15 cellular contexts compared by ENCODE assay signal in the genomic region with DNA sequence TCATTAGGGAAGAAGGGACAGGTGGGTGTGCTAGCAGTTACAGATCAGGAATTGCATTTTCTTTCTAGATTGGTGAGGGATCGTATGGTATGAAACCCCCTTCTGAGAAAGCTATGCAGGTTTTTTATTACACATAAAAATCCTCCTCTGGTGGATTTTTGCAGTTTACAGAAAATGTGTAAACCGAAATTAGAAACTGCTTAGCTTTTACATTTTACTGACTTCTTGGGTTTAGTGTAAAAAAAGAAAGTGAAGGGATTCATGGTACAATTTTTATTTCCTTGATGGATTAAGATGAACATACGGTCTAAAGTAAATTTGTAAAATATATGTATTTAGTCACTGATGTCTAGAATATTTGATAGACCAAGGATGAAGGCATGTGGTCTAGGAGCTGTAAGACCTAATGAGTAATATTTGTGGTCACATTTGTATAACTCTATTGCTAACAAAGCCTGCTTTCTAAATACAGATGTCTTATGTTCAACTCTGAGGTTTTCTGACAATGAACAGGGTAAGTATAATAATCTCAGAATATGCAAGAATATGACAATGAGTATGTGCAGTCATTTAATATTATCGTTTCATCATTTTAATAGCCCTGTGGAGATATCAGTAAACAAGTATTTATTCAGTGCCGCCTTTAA.
DNase-seq lines count a peak whose midpoint lies in the region; ATAC-seq, FAIRE-seq and TF ChIP-seq lines count a peak whose summit lies in the region.
"Had no signal": no experiment of that assay in that cellular context is flagged by ENCODE, and none has a peak within 500 bp of the region (broad histone marks: within the 10 kb centered on the region; RNA-seq: fewer than 3 reads in every experiment).

No MANE protein-coding gene starts in this region.

- POLR2A ChIA-PET in HepG2 (lab: Yijun Ruan, JAX): no interaction called here

- H3K4me2 ChIP-seq in HepG2 (ENCODE audit: low read depth, low read length): no peak overlapping the region

- CTCF ChIA-PET in HepG2 (lab: Yijun Ruan, JAX; ENCODE audit: low intra/inter-chr PET ratio, low total read pairs): no interaction called here

- no peaks in the 10 kb centered on the region for H4K20me1 ChIP-seq in HepG2 (ENCODE audit: insufficient read depth, low read length)

- no TSS peak for BruUV-seq in HepG2 (replicated peaks; lab: Mats Ljungman, UMichigan)

- H3K27ac ChIP-seq in HepG2 (ENCODE audit: extremely low read length, insufficient read depth, low read length): no peak overlapping the region
- H3K27ac ChIP-seq: 22Rv1, coronary artery had no signal

- no peak for TF ChIP-seq EP300 in HepG2 (IDR thresholded peaks at IDR 0.05; ENCODE audit: low read depth in 2 of 2, low read length in 2 of 2)
- no peak for TF ChIP-seq EP300 in HepG2 (CRISPR knock-in tag; IDR thresholded peaks at IDR 0.05; ENCODE audit: borderline replicate concordance)

- no peaks in the 10 kb centered on the region for H3K79me2 ChIP-seq in HepG2 (ENCODE audit: insufficient read depth, low read length)

- intact Hi-C loops in HepG2 (cut with micrococcal nuclease; ENCODE audit: unreplicated experiment): no loop called here

- H3K9me3 ChIP-seq in HepG2 (ENCODE audit: low read length): no peaks in the 10 kb centered on the region
- H3K9me3 ChIP-seq: gastroesophageal sphincter had no signal

- FAIRE-seq in bronchial epithelial cell (lab: Jason Lieb, UNC) (no peak), HepG2 (lab: Jason Lieb, UNC) (no peak)

- no peaks in the 10 kb centered on the region for H3K4me1 ChIP-seq in HepG2 (ENCODE audit: insufficient read depth, low read length)

- no peaks in the 10 kb centered on the region for H3K36me3 ChIP-seq in bronchial epithelial cell (ENCODE audit: control insufficient read depth, insufficient read depth, low read length)
- H3K36me3 ChIP-seq in HepG2 (replicated peaks in 1 of 2; ENCODE audit: control insufficient read depth in 1 of 2, insufficient read depth in 2 of 2, low read length in 2 of 2): no peaks in the 10 kb centered on the region
- H3K36me3 ChIP-seq: gastroesophageal sphincter had no signal

- peak; percentile 12 for DNase-seq in NCI-H146 (lab: John Stamatoyannopoulos, UW)
- DNase-seq in NCI-H146 treated with DMSO at 0.1 percent for 48 hours (lab: John Stamatoyannopoulos, UW; ENCODE audit: unreplicated experiment): no peak
- DNase-seq in bronchial epithelial cell (ENCODE audit: low read depth): peak; percentile 45
- peak; percentile 26 for DNase-seq in kidney tubule cell (ENCODE audit: low spot score)
- DNase-seq in HepG2 (ENCODE audit: low spot score): no peak
- DNase-seq in Kasumi-1 (lab: John Stamatoyannopoulos, UW): no peak
- DNase-seq: activated CD8-positive, alpha-beta T cell treated with anti-CD3 and anti-CD28 coated beads, Interleukin-2, amount 10 ng/mL, durations not matched to agents 7 days and 5 days; activated naive CD4-positive, alpha-beta T cell treated with Interleukin-2 at 50 U/mL for 16 hours; Calu3; naive B cell had no signal

- no peak for TF ChIP-seq POLR2A in HepG2 (IDR thresholded peaks at IDR 0.05; ENCODE audit: insufficient read depth in 1 of 2, low read depth in 2 of 2, low read length in 2 of 2)

- TF ChIP-seq CTCF in bronchial epithelial cell (IDR thresholded peaks at IDR 0.05; ENCODE audit: insufficient read depth, low read length, severe bottlenecking) (no peak), HepG2 (CRISPR knock-in tag; IDR thresholded peaks at IDR 0.05) (no peak)

- in situ Hi-C loops in HepG2 (cut with HindIII; ENCODE audit: extremely low pct_ligation_motif_present, low pct_unique_long_range_greater_than_20kb): no loop called here

- H3K4me3 ChIP-seq in bronchial epithelial cell (ENCODE audit: low read depth, low read length) (no peak overlapping the region), HepG2 (replicated peaks in 1 of 3; ENCODE audit: insufficient read depth in 1 of 3, low read depth in 2 of 3, low read length in 3 of 3) (no peak overlapping the region)
- H3K4me3 ChIP-seq: coronary artery, gastroesophageal sphincter had no signal

- no peaks in the 10 kb centered on the region for H3K27me3 ChIP-seq in bronchial epithelial cell (ENCODE audit: control insufficient read depth, insufficient read depth, low read length)
- H3K27me3 ChIP-seq in HepG2 (ENCODE audit: control insufficient read depth in 1 of 2, insufficient read depth in 2 of 2, low read length in 2 of 2): no peaks in the 10 kb centered on the region
- H3K27me3 ChIP-seq: gastroesophageal sphincter had no signal

- no peak overlapping the region for H2AFZ ChIP-seq in HepG2 (ENCODE audit: low read length)

- H3K9ac ChIP-seq in HepG2 (ENCODE audit: insufficient read depth, low read depth, low read length): no peak overlapping the region

- TF ChIP-seq RAD21 in HepG2 (CRISPR knock-in tag; IDR thresholded peaks at IDR 0.05): no peak

- WGBS in HepG2 (ENCODE audit: low lambda C conversion rate): 27% methylated on average over 5 of the region's 5 CpGs

- ATAC-seq in HepG2 (no peak), GM19328 (IDR thresholded peaks at IDR 0.05; ENCODE audit: unreplicated experiment) (no peak), HG03097 (IDR thresholded peaks at IDR 0.05; ENCODE audit: low FRiP score, unreplicated experiment) (no peak)
- ATAC-seq: activated CD8-positive, alpha-beta T cell treated with anti-CD3 and anti-CD28 coated beads, Interleukin-2, amount 10 ng/mL, durations not matched to agents 7 days and 5 days had no signal

TF ChIP-seq in HepG2, 621 proteins besides CTCF, POLR2A, EP300 and RAD21:
- TF ChIP-seq MAFK (conservative IDR thresholded peaks at IDR 0.05 in 1 of 2, IDR thresholded peaks at IDR 0.05 in 1 of 2; ENCODE audit: low read length in 2 of 2) (0 out of 4 replicates have a peak, but pooled peaks of 1 of the 2 experiments have one; percentile 1), KLF15 (CRISPR knock-in tag; IDR thresholded peaks at IDR 0.05; ENCODE audit: borderline replicate concordance) (no peak)

Comparison
In these comparisons a context has a peak if more than half of its experiments do, and no peak if none do; other contexts are left out.
1. DNase-seq: peak in NCI-H146 (single experiment), bronchial epithelial cell (single experiment) and kidney tubule cell (single experiment); none in NCI-H146 treated with DMSO at 0.1 percent for 48 hours (single experiment), HepG2 (single experiment) and Kasumi-1 (0 of 2).